In the genomic region with DNA sequence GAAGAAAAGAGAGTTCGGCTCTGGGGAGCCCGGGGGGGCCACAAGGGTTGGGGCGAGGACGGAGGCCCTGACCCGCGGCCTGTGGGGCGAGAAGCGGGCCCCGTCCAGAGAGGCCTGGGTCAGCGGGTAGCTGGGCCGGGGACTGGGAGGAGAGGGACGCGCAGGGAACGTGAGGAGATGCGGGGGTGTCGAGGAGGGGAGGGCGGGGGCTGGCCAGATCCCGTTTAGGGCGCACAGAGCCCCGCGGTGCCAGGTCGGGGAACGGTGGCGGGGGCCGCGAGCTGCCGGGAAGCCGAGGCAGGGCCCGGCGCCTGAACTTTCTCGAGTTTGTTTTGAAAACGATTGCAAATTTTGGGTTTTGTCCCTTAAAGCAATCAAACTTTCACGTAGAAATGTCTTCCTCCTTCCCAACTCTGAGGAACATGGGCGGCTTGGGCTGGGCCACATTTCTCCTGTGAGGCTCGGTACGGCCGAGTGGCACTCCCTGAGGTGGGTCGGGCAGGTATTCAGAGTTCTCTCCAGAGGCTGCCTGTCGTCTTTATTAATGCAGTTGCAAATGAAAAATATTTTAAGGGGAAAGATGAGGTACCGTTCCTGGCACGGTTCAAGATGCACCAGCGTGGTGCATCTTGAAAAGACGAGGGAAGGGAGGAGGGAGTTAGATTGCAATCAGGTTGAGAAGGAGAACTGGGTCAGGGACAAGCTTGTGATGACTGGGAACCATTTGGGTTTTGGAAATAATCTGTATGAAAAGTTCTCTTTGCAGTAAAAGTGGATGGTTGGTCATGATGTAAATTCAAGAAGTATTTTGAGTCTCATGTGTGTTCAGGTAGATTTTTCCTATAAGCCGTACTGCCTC, we compare ENCODE assay signal across 8 cellular contexts. TPM values are rescaled to one million over a fixed set of nuclear protein-coding genes. Genes with fewer than 3 reads are reported as not detected.
DNase-seq lines count a peak whose midpoint lies in the region; ATAC-seq and TF ChIP-seq lines count a peak whose summit lies in the region.

No MANE protein-coding gene starts in this region.

- H3K36me3 ChIP-seq in BE2C (no peaks in the 10 kb centered on the region), HCT116 (ENCODE audit: control insufficient read depth in 1 of 2, insufficient read depth in 2 of 2, low read length in 2 of 2) (no peaks in the 10 kb centered on the region), mesodermal cell (ENCODE audit: control insufficient read depth, insufficient read depth, low read length) (no peaks in the 10 kb centered on the region)

- H3K9me3 Mint-ChIP-seq in effector memory CD8-positive, alpha-beta T cell = no peaks in the 10 kb centered on the region

- peak; percentile 43 for ATAC-seq in HCT116
- ATAC-seq in effector memory CD8-positive, alpha-beta T cell (replicated peaks) = no peak
- no peak for ATAC-seq in HG03432 (IDR thresholded peaks at IDR 0.05; ENCODE audit: unreplicated experiment)

- H3K4me3 ChIP-seq in BE2C (ENCODE audit: low read depth, low read length) = peak overlapping the region; percentile 74
- H3K4me3 ChIP-seq in HCT116 (replicated peaks in 1 of 2; ENCODE audit: low read depth in 1 of 2, low read length in 2 of 2) = peak overlapping the region; percentile 87 to 92
- peak overlapping the region; percentile 98 for H3K4me3 ChIP-seq in mesodermal cell (ENCODE audit: extremely low read depth, insufficient read depth, low read length, poor library complexity, severe bottlenecking)

- BruUV-seq in HCT116 (replicated peaks; lab: Mats Ljungman, UMichigan) = no TSS peak

- intact Hi-C loops in HCT116 (cut with micrococcal nuclease) = no loop called here

- RAD21 ChIA-PET in HCT116 (lab: Charles Lee; ENCODE audit: low non-redundant PET in 1 of 2, low total read pairs in 2 of 2, uncharacterized antibody in 2 of 2, unreplicated experiment in 2 of 2) = no interaction called here

- H3K4me3 Mint-ChIP-seq in effector memory CD8-positive, alpha-beta T cell = peak overlapping the region; percentile 98 to 99

- no peak for TF ChIP-seq RAD21 in HCT116 (IDR thresholded peaks at IDR 0.05; ENCODE audit: low read depth)

- peaks cover 16% of the 10 kb centered on the region for H3K36me3 Mint-ChIP-seq in effector memory CD8-positive, alpha-beta T cell (ENCODE audit: insufficient read depth)

- peak overlapping the region; percentile 52; the same call in 1 of the 2 replicates for H3K27ac ChIP-seq in HCT116 (ENCODE audit: low read depth, low read length)
- peak overlapping the region; percentile 67 for H3K27ac ChIP-seq in mesodermal cell (ENCODE audit: low read depth, low read length, severe bottlenecking)
- H3K27ac ChIP-seq in substantia nigra (ENCODE audit: low read depth, low read length, poor library complexity, severe bottlenecking) = peak overlapping the region; percentile 43

- WGBS in mesodermal cell (ENCODE audit: insufficient coverage in 2 of 2), 2 experiments = 3 to 4% methylated on average over 30 to 31 of the region's 44 CpGs

- peak overlapping the region; percentile 38 for H2AFZ ChIP-seq in HCT116 (ENCODE audit: low read depth, low read length, poor library complexity, severe bottlenecking)

- H3K9ac ChIP-seq in HCT116 (ENCODE audit: low read length) = peak overlapping the region; percentile 86

- peak overlapping the region; percentile 93 to 98 for H3K27ac Mint-ChIP-seq in effector memory CD8-positive, alpha-beta T cell

- H3K4me1 ChIP-seq in BE2C (peaks cover 16% of the 10 kb centered on the region), HCT116 (ENCODE audit: control insufficient read depth in 1 of 2, insufficient read depth in 2 of 2, low read length in 2 of 2) (peaks cover 6 to 14% of the 10 kb centered on the region in 2 experiments; a peak in 3 of 4 replicates), mesodermal cell (ENCODE audit: control insufficient read depth, insufficient read depth, low read length, poor library complexity, severe bottlenecking) (peaks cover 5% of the 10 kb centered on the region)

- no peaks in the 10 kb centered on the region for H4K20me1 ChIP-seq in HCT116 (ENCODE audit: insufficient read depth)

- TF ChIP-seq CTCF in BE2C (IDR thresholded peaks at IDR 0.05; ENCODE audit: low read depth, low read length) (no peak), HCT116 (IDR thresholded peaks at IDR 0.05 in 2 of 3, conservative IDR thresholded peaks at IDR 0.05 in 1 of 3; ENCODE audit: borderline replicate concordance in 1 of 3, insufficient read depth in 1 of 3, low read depth in 2 of 3, low read length in 2 of 3) (no peak)

- H3K27me3 Mint-ChIP-seq in effector memory CD8-positive, alpha-beta T cell = no peaks in the 10 kb centered on the region

- CTCF ChIA-PET in HCT116 (lab: Charles Lee) = no interaction called here

- no peaks in the 10 kb centered on the region for H3K9me2 ChIP-seq in HCT116 (ENCODE audit: insufficient read depth)

- H3K79me2 ChIP-seq in HCT116 (ENCODE audit: insufficient read depth, low read length) = peaks cover 56% of the 10 kb centered on the region

- H3K27me3 ChIP-seq in BE2C (no peaks in the 10 kb centered on the region), HCT116 (ENCODE audit: insufficient read depth, low read length) (no peaks in the 10 kb centered on the region)

- peak overlapping the region; percentile 85 for H3K4me2 ChIP-seq in HCT116 (ENCODE audit: low read length)

- TF ChIP-seq POLR2A in HCT116 (IDR thresholded peaks at IDR 0.05; ENCODE audit: borderline replicate concordance, extremely low read depth, insufficient read depth, insufficient read length) = no peak

- POLR2A ChIA-PET in HCT116 (lab: Charles Lee) = interaction anchor here (0.7 to 0.8 kb wide), 2 partner anchors 16 to 1274 kb away, joined by 3 read pairs; no protein-coding TSS in a partner anchor

- no peaks in the 10 kb centered on the region for H3K9me3 ChIP-seq in BE2C
- no peaks in the 10 kb centered on the region for H3K9me3 ChIP-seq in HCT116 (ENCODE audit: control insufficient read depth in 1 of 2, insufficient read depth in 1 of 2, low read depth in 1 of 2, low read length in 2 of 2)
- H3K9me3 ChIP-seq in mesodermal cell (ENCODE audit: control insufficient read depth, low read length) = no peaks in the 10 kb centered on the region

- DNase-seq in BE2C = peak; percentile 23
- DNase-seq in HCT116 (ENCODE audit: low read depth, low spot score) = no peak
- DNase-seq in T-helper 9 cell = peak; percentile 0
- no peak for DNase-seq in effector memory CD8-positive, alpha-beta T cell
- DNase-seq in substantia nigra (lab: John Stamatoyannopoulos, UW) = peak in 13 of 49 donors; percentile 7 to 67 (median 35)
- DNase-seq in GF-D8 (lab: John Stamatoyannopoulos, UW) = no peak

- H3K4me1 Mint-ChIP-seq in effector memory CD8-positive, alpha-beta T cell (ENCODE audit: low read depth in 2 of 2) = peaks cover 22 to 45% of the 10 kb centered on the region in 2 donors

TF ChIP-seq in HCT116, 20 proteins besides CTCF, POLR2A, EP300 and RAD21:
- TF ChIP-seq ZNF274 (IDR thresholded peaks at IDR 0.05; ENCODE audit: low read depth, low read length) (no peak), EGR1 (IDR thresholded peaks at IDR 0.05; ENCODE audit: low read depth) (0 out of 2 replicates have a peak, but pooled peaks have one; percentile 26), SIN3A (IDR thresholded peaks at IDR 0.05; ENCODE audit: low read depth) (no peak), YY1 (IDR thresholded peaks at IDR 0.05; ENCODE audit: extremely low read depth, insufficient replicate concordance, low read depth, low read length) (no peak), SP1 (IDR thresholded peaks at IDR 0.05; ENCODE audit: low read depth) (no peak), SRF (IDR thresholded peaks at IDR 0.05; ENCODE audit: low read depth) (no peak), ZFX (IDR thresholded peaks at IDR 0.05) (peak; percentile 85)

RNA-seq across cellular contexts. Expression of gene RNF8, which starts 1.0 kb away (rescaled TPM):
- polyA plus RNA-seq in BE2C (2012; ENCODE audit: insufficient read depth, insufficient read length, low read depth) = 18.4 TPM
- 28.0 TPM for total RNA-seq in HCT116 (2021; ENCODE audit: unreplicated experiment)
- 16.2 and 19.5 TPM in 2 replicates for polyA plus RNA-seq in HCT116 (2012)
- polyA plus RNA-seq in mesodermal cell (2013, experiment 1 of 2) = 21.7 TPM
- 22.7 TPM for polyA plus RNA-seq in mesodermal cell (2013, experiment 2 of 2)

Comparison
In these comparisons a context has a peak if more than half of its experiments do, and no peak if none do; other contexts are left out.
1. DNase-seq: peak in BE2C (single experiment) and T-helper 9 cell (single experiment); none in HCT116 (single experiment), effector memory CD8-positive, alpha-beta T cell (0 of 3) and GF-D8 (single experiment).
2. Peak in every context shown above with its lines, with median percentiles within 50 percentile points of each other: H3K4me3 ChIP-seq and H3K27ac ChIP-seq.